ENCODE assay signal across 27 cellular contexts in genomic region chr3:155342344-155342743, GRCh38. TPM values are rescaled to one million over a fixed set of nuclear protein-coding genes. Genes with fewer than 3 reads are reported as not detected.
A peak's percentile ranks its signal among the peaks of the same experiment; 100 is the strongest.
DNase-seq lines count a peak whose midpoint lies in the region; ATAC-seq and TF ChIP-seq lines count a peak whose summit lies in the region.
"Had no signal": no experiment of that assay in that cellular context is flagged by ENCODE, and none has a peak within 500 bp of the region (broad histone marks: within the 10 kb centered on the region; RNA-seq: fewer than 3 reads in every experiment).

No MANE protein-coding gene starts in this region.

- H3K27ac ChIP-seq in neural progenitor cell, result no peak overlapping the region
- H3K27ac ChIP-seq: 22Rv1, KMS-11 had no signal

- no peaks in the 10 kb centered on the region for H3K9me3 Mint-ChIP-seq in activated CD4-positive, alpha-beta T cell treated with anti-CD3 and anti-CD28 coated beads, Interleukin-2, amount 10 ng/mL, durations not matched to agents 24 days and 14 days
- H3K9me3 Mint-ChIP-seq in neural progenitor cell (peaks cover 4% of the 10 kb centered on the region), glutamatergic neuron (ENCODE audit: unreplicated experiment) (no peaks in the 10 kb centered on the region)

- no peaks in the 10 kb centered on the region for H3K36me3 Mint-ChIP-seq in activated CD4-positive, alpha-beta T cell treated with anti-CD3 and anti-CD28 coated beads, Interleukin-2, amount 10 ng/mL, durations not matched to agents 24 days and 14 days (ENCODE audit: low read depth)
- H3K36me3 Mint-ChIP-seq in neural progenitor cell (no peaks in the 10 kb centered on the region), glutamatergic neuron (ENCODE audit: unreplicated experiment) (no peaks in the 10 kb centered on the region)

- H3K4me3 ChIP-seq in neural progenitor cell, result peak overlapping the region; percentile 1

- no peaks in the 10 kb centered on the region for H3K36me3 ChIP-seq in neural progenitor cell

- no peak overlapping the region for H3K27ac Mint-ChIP-seq in activated CD4-positive, alpha-beta T cell treated with anti-CD3 and anti-CD28 coated beads, Interleukin-2, amount 10 ng/mL, durations not matched to agents 24 days and 14 days
- H3K27ac Mint-ChIP-seq in neural progenitor cell (peak overlapping the region; percentile 87), glutamatergic neuron (ENCODE audit: unreplicated experiment) (no peak overlapping the region)

- DNase-seq in activated CD4-positive, alpha-beta T cell treated with anti-CD3 and anti-CD28 coated beads, Interleukin-2, amount 10 ng/mL, durations not matched to agents 24 days and 14 days, result peak; percentile 35
- DNase-seq in activated CD4-positive, alpha-beta T cell treated with anti-CD3 and anti-CD28 coated beads for 1 hour, result no peak
- peak; percentile 24 for DNase-seq in iPS-NIHi11 (ENCODE audit: low spot score)
- DNase-seq in neural progenitor cell (ENCODE audit: low spot score), result peak; percentile 39
- no peak for DNase-seq in glutamatergic neuron
- no peak for DNase-seq in GDM1 (lab: John Stamatoyannopoulos, UW)
- DNase-seq in mesenteric fat pad (ENCODE audit: low spot score), result no peak
- DNase-seq: AML-193, COR-L47, DMS 273 treated with DMSO at 0.1 percent for 48 hours, DND-41, NCI-H1417 treated with DMSO at 0.1 percent for 48 hours, NCI-H1930, NCI-H226, NCI-H524, NCI-H82, PC-3, RPMI8226, SHP77 treated with DMSO at 0.1 percent for 48 hours, SK-N-SH had no signal

- no peaks in the 10 kb centered on the region for H3F3A ChIP-seq in neural progenitor cell (ENCODE audit: low read depth)

- H2AFZ ChIP-seq in neural progenitor cell (replicated peaks), result peak overlapping the region; percentile 89

- peaks cover 15% of the 10 kb centered on the region for H3K4me1 ChIP-seq in neural progenitor cell

- H3K9me3 ChIP-seq in neural progenitor cell (ENCODE audit: low read depth), result no peaks in the 10 kb centered on the region
- H3K9me3 ChIP-seq: SK-N-SH had no signal

- H3K4me3 Mint-ChIP-seq in activated CD4-positive, alpha-beta T cell treated with anti-CD3 and anti-CD28 coated beads, Interleukin-2, amount 10 ng/mL, durations not matched to agents 24 days and 14 days, result no peak overlapping the region
- H3K4me3 Mint-ChIP-seq in neural progenitor cell (no peak overlapping the region), glutamatergic neuron (ENCODE audit: unreplicated experiment) (no peak overlapping the region)

- no peaks in the 10 kb centered on the region for H3K79me2 ChIP-seq in neural progenitor cell (ENCODE audit: low read depth)

- intact Hi-C loops in activated CD4-positive, alpha-beta T cell treated with anti-CD3 and anti-CD28 coated beads, Interleukin-2, amount 10 ng/mL, durations not matched to agents 24 days and 14 days (cut with micrococcal nuclease), result no loop called here

- H3K27me3 ChIP-seq in neural progenitor cell, result no peaks in the 10 kb centered on the region

- H3K9ac ChIP-seq in neural progenitor cell, result no peak overlapping the region
- H3K9ac ChIP-seq: KMS-11, SK-N-SH had no signal

- H4K20me1 ChIP-seq in neural progenitor cell (ENCODE audit: low read depth), result no peaks in the 10 kb centered on the region

- peaks cover 4% of the 10 kb centered on the region for H3K27me3 Mint-ChIP-seq in activated CD4-positive, alpha-beta T cell treated with anti-CD3 and anti-CD28 coated beads, Interleukin-2, amount 10 ng/mL, durations not matched to agents 24 days and 14 days
- H3K27me3 Mint-ChIP-seq in neural progenitor cell (ENCODE audit: insufficient read depth, low read depth), result no peaks in the 10 kb centered on the region
- H3K27me3 Mint-ChIP-seq in glutamatergic neuron (ENCODE audit: unreplicated experiment), result no peaks in the 10 kb centered on the region

- peak overlapping the region; percentile 54 for H3K4me2 ChIP-seq in neural progenitor cell
- H3K4me2 ChIP-seq: KMS-11, SK-N-SH had no signal

- TF ChIP-seq CTCF in neural progenitor cell (IDR thresholded peaks at IDR 0.05), result no peak
- TF ChIP-seq CTCF in glutamatergic neuron (IDR thresholded peaks at IDR 0.05; ENCODE audit: partially characterized antibody, unreplicated experiment), result no peak

- ATAC-seq in HG03457 (IDR thresholded peaks at IDR 0.05; ENCODE audit: unreplicated experiment), result no peak
- ATAC-seq: HCT116 had no signal

- H3K4me1 Mint-ChIP-seq in activated CD4-positive, alpha-beta T cell treated with anti-CD3 and anti-CD28 coated beads, Interleukin-2, amount 10 ng/mL, durations not matched to agents 24 days and 14 days, result no peaks in the 10 kb centered on the region
- H3K4me1 Mint-ChIP-seq in neural progenitor cell (peaks cover 11% of the 10 kb centered on the region), glutamatergic neuron (ENCODE audit: low read depth, unreplicated experiment) (no peaks in the 10 kb centered on the region)

RNA-seq across cellular contexts. Expression of gene STRIT1, which starts 48.9 kb away (rescaled TPM):
- not detected in 2 replicates for total RNA-seq in activated CD4-positive, alpha-beta T cell treated with anti-CD3 and anti-CD28 coated beads, Interleukin-2, amount 10 ng/mL, durations not matched to agents 24 days and 14 days
- not detected in 2 replicates for total RNA-seq in neural progenitor cell (ENCODE audit: low replicate concordance)
- not detected for total RNA-seq in glutamatergic neuron (ENCODE audit: unreplicated experiment)
- not detected for total RNA-seq in mesenteric fat pad
- total RNA-seq: G401, HT-29, MCF 10A, PC-3 had no signal

Comparison
In these comparisons a context has a peak if more than half of its experiments do, and no peak if none do; other contexts are left out.
1. DNase-seq: peak in activated CD4-positive, alpha-beta T cell treated with anti-CD3 and anti-CD28 coated beads, Interleukin-2, amount 10 ng/mL, durations not matched to agents 24 days and 14 days (single experiment), iPS-NIHi11 (single experiment) and neural progenitor cell (single experiment); none in activated CD4-positive, alpha-beta T cell treated with anti-CD3 and anti-CD28 coated beads for 1 hour (single experiment), glutamatergic neuron (single experiment), GDM1 (single experiment) and mesenteric fat pad (single experiment).